In genomic region chr16:67245674-67246080, GRCh38 we compare ENCODE assay signal across 8 cellular contexts. TPM values are rescaled to one million over a fixed set of nuclear protein-coding genes. Genes with fewer than 3 reads are reported as not detected.
DNase-seq lines count a peak whose midpoint lies in the region; ATAC-seq and TF ChIP-seq lines count a peak whose summit lies in the region.

No MANE protein-coding gene starts in this region.

- H3K27ac Mint-ChIP-seq in T-helper 1 cell treated with Interleukin-12 subunit alpha and Interleukin-12 subunit beta and Interleukin-4 antibody, amounts not matched to agents 30 μg/mL and 1 μg/mL, for 36 hours, result peak overlapping the region; percentile 94
- no peak overlapping the region for H3K27ac Mint-ChIP-seq in activated naive CD8-positive, alpha-beta T cell

- no peak for ATAC-seq in HG02973 (IDR thresholded peaks at IDR 0.05; ENCODE audit: unreplicated experiment)

- peaks cover 24% of the 10 kb centered on the region for H3K27me3 Mint-ChIP-seq in T-helper 1 cell treated with Interleukin-12 subunit alpha and Interleukin-12 subunit beta and Interleukin-4 antibody, amounts not matched to agents 30 μg/mL and 1 μg/mL, for 36 hours (ENCODE audit: low read depth)
- H3K27me3 Mint-ChIP-seq in activated naive CD8-positive, alpha-beta T cell, result no peaks in the 10 kb centered on the region

- peak overlapping the region; percentile 81 for H3K4me3 ChIP-seq in kidney epithelial cell (ENCODE audit: low read depth, low read length)

- H3K9me3 Mint-ChIP-seq in T-helper 1 cell treated with Interleukin-12 subunit alpha and Interleukin-12 subunit beta and Interleukin-4 antibody, amounts not matched to agents 30 μg/mL and 1 μg/mL, for 36 hours, result no peaks in the 10 kb centered on the region
- no peaks in the 10 kb centered on the region for H3K9me3 Mint-ChIP-seq in activated naive CD8-positive, alpha-beta T cell (ENCODE audit: low read depth)

- H3K36me3 ChIP-seq in kidney epithelial cell (ENCODE audit: control insufficient read depth, insufficient read depth, low read length), result no peaks in the 10 kb centered on the region

- H3K4me3 Mint-ChIP-seq in T-helper 1 cell treated with Interleukin-12 subunit alpha and Interleukin-12 subunit beta and Interleukin-4 antibody, amounts not matched to agents 30 μg/mL and 1 μg/mL, for 36 hours, result peak overlapping the region; percentile 82
- H3K4me3 Mint-ChIP-seq in activated naive CD8-positive, alpha-beta T cell, result peak overlapping the region; percentile 87

- peak overlapping the region; percentile 82 for H3K27ac ChIP-seq in substantia nigra (ENCODE audit: low read depth, low read length, poor library complexity, severe bottlenecking)

- H3K36me3 Mint-ChIP-seq in T-helper 1 cell treated with Interleukin-12 subunit alpha and Interleukin-12 subunit beta and Interleukin-4 antibody, amounts not matched to agents 30 μg/mL and 1 μg/mL, for 36 hours (ENCODE audit: low read depth), result peaks cover 4% of the 10 kb centered on the region
- H3K36me3 Mint-ChIP-seq in activated naive CD8-positive, alpha-beta T cell, result no peaks in the 10 kb centered on the region

- peaks cover 50% of the 10 kb centered on the region for H3K4me1 Mint-ChIP-seq in T-helper 1 cell treated with Interleukin-12 subunit alpha and Interleukin-12 subunit beta and Interleukin-4 antibody, amounts not matched to agents 30 μg/mL and 1 μg/mL, for 36 hours (ENCODE audit: low read depth)
- H3K4me1 Mint-ChIP-seq in activated naive CD8-positive, alpha-beta T cell (ENCODE audit: low read depth), result peaks cover 44% of the 10 kb centered on the region

- peaks cover 14% of the 10 kb centered on the region for H3K27me3 ChIP-seq in kidney epithelial cell (ENCODE audit: control insufficient read depth, insufficient read depth, low read length)

- DNase-seq in T-helper 1 cell, result no peak
- no peak for DNase-seq in kidney epithelial cell (ENCODE audit: low read depth)
- DNase-seq in substantia nigra (lab: John Stamatoyannopoulos, UW), result no peak
- no peak for DNase-seq in T1000 (lab: John Stamatoyannopoulos, UW)
- DNase-seq in NCI-H187 treated with DMSO at 0.1 percent for 48 hours (lab: John Stamatoyannopoulos, UW), result no peak

- no peak for TF ChIP-seq CTCF in kidney epithelial cell (IDR thresholded peaks at IDR 0.05; ENCODE audit: insufficient read depth, low read length, poor library complexity, severe bottlenecking)

RNA-seq across cellular contexts. Expression of gene FHOD1, which starts 1.6 kb away (rescaled TPM):
- 3.8 and 11.4 TPM in 2 replicates for total RNA-seq in kidney epithelial cell

RNA-seq across cellular contexts. Expression of gene SLC9A5, which starts 3.1 kb away (rescaled TPM):
- total RNA-seq in kidney epithelial cell, result 0.07 TPM in 1 of 2 replicates, not detected in the other

RNA-seq across cellular contexts. Expression of gene TMEM208, which starts 18.7 kb away (rescaled TPM):
- 55.9 and 59.3 TPM in 2 replicates for total RNA-seq in kidney epithelial cell

RNA-seq across cellular contexts. Expression of gene PLEKHG4, which starts 33.7 kb away (rescaled TPM):
- total RNA-seq in kidney epithelial cell, result 9.7 and 19.7 TPM in 2 replicates

RNA-seq across cellular contexts. Expression of gene ELMO3, which starts 46.7 kb away (rescaled TPM):
- 5.2 and 5.9 TPM in 2 replicates for total RNA-seq in kidney epithelial cell
